Comparison of ENCODE assay signal across 8 cellular contexts in genomic region chr11:57741132-57742086, GRCh38. TPM values are rescaled to one million over a fixed set of nuclear protein-coding genes. Genes with fewer than 3 reads are reported as not detected.
DNase-seq lines count a peak whose midpoint lies in the region; ATAC-seq and TF ChIP-seq lines count a peak whose summit lies in the region.

A gene with protein sequence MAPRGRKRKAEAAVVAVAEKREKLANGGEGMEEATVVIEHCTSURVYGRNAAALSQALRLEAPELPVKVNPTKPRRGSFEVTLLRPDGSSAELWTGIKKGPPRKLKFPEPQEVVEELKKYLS (plus strand): TSS chr11:57741491. CDS start chr11:57741596, 105 bp downstream.

- POLR2A ChIA-PET in PC-3 (lab: Charles Lee; ENCODE audit: unreplicated experiment), result interaction anchor here (0.6 to 1.2 kb wide), 6 partner anchors 10 to 1403 kb away, joined by 3 to 5 read pairs (median 3); no protein-coding TSS in a partner anchor

- peak within 1 kb of the TSS; percentile 91 for H3K9ac ChIP-seq in PC-3 (ENCODE audit: low read length)

- CTCF ChIA-PET in PC-3 (lab: Charles Lee), result interaction anchor here (0.5 to 1.7 kb wide), 3 partner anchors 10 to 59 kb away, joined by 3 to 10 read pairs (median 3); partner anchors contain the start of gene BTBD18

- ATAC-seq in GM21576 (IDR thresholded peaks at IDR 0.05; ENCODE audit: unreplicated experiment), result peak; percentile 85
- ATAC-seq in PC-3, result peak; percentile 94

- DNase-seq in DMS114 treated with DMSO at 0.1 percent for 48 hours (lab: John Stamatoyannopoulos, UW; ENCODE audit: unreplicated experiment), result peak; percentile 82
- peak; percentile 98 for DNase-seq in PC-3
- peak; percentile 91 for DNase-seq in activated T-cell treated with anti-CD3 and anti-CD28 coated beads, Interleukin-2, amount 50 U/mL, for 1 hour
- peak; percentile 75 for DNase-seq in epithelial cell of proximal tubule (ENCODE audit: low read depth)
- DNase-seq in mucosa of gallbladder (ENCODE audit: low spot score), result peak; percentile 96
- DNase-seq in stimulated activated CD8-positive, alpha-beta memory T cell treated with anti-CD3 and anti-CD28 coated beads, Interleukin-4, amount 100 ng/mL, for 4 hours (ENCODE audit: low read depth in 2 of 2, low spot score in 1 of 2), result peak; percentile 84 to 87

- peaks cover 29% of the 10 kb centered on the region for H3K79me2 ChIP-seq in PC-3 (ENCODE audit: low read length)

- no peak for TF ChIP-seq RAD21 in Ishikawa (IDR thresholded peaks at IDR 0.05; ENCODE audit: low read depth)

- BruUV-seq in PC-3 (replicated peaks; lab: Mats Ljungman, UMichigan), result TSS peak; percentile 64

- H3K36me3 ChIP-seq in PC-3 (ENCODE audit: low read depth, low read length), result peaks cover 44% of the 10 kb centered on the region

- intact Hi-C loops in PC-3 (cut with micrococcal nuclease), result loop anchor here (1.0 kb wide), 2 partner anchors 29 to 74 kb away; partner anchors contain the start of genes MED19 and TMX2

- H3K4me3 ChIP-seq in PC-3 (ENCODE audit: low read length) (peak within 1 kb of the TSS; percentile 90), epithelial cell of proximal tubule (ENCODE audit: low read depth, low read length) (peak within 1 kb of the TSS; percentile 85)

- H2AFZ ChIP-seq in PC-3 (ENCODE audit: low read length), result peak within 1 kb of the TSS; percentile 88

- peak within 1 kb of the TSS; percentile 46 for H3K27ac ChIP-seq in PC-3 (ENCODE audit: low read length)

- H4K20me1 ChIP-seq in PC-3 (ENCODE audit: low read length), result no peaks in the 10 kb centered on the region

- no peak for TF ChIP-seq CTCF in PC-3 (conservative IDR thresholded peaks at IDR 0.05; ENCODE audit: low read depth, low read length)
- no peak for TF ChIP-seq CTCF in epithelial cell of proximal tubule (conservative IDR thresholded peaks at IDR 0.05; ENCODE audit: low read depth, low read length)

- no peaks in the 10 kb centered on the region for H3K27me3 ChIP-seq in PC-3 (ENCODE audit: low read length)

- peak; percentile 43; the same call in 1 of the 2 replicates for TF ChIP-seq EP300 in Ishikawa (IDR thresholded peaks at IDR 0.05; ENCODE audit: borderline replicate concordance)

- no peaks in the 10 kb centered on the region for H3K9me2 ChIP-seq in PC-3 (replicated peaks; ENCODE audit: low read length)

- H3K9me3 ChIP-seq in PC-3 (ENCODE audit: low read length), result no peaks in the 10 kb centered on the region

- peak within 1 kb of the TSS; percentile 88 for H3K4me2 ChIP-seq in PC-3 (ENCODE audit: low read length)

- no peaks in the 10 kb centered on the region for H3F3A ChIP-seq in PC-3 (ENCODE audit: low read length, unreplicated experiment)

- peaks cover 11% of the 10 kb centered on the region for H3K4me1 ChIP-seq in PC-3 (ENCODE audit: insufficient read depth, low read length)

TF ChIP-seq in Ishikawa, 13 proteins besides CTCF, POLR2A, EP300 and RAD21:
- TF ChIP-seq NFIC (IDR thresholded peaks at IDR 0.05) (peak; percentile 21; the same call in 1 of the 2 replicates), ZBTB7A (IDR thresholded peaks at IDR 0.05; ENCODE audit: low read depth) (peak; percentile 65; the same call in 1 of the 2 replicates), YY1 (IDR thresholded peaks at IDR 0.05; ENCODE audit: low read depth) (peak; percentile 72; the same call in 1 of the 2 replicates), TEAD4 (IDR thresholded peaks at IDR 0.05) (peak; percentile 54), CEBPB (IDR thresholded peaks at IDR 0.05) (0 out of 2 replicates have a peak, but pooled peaks have one; percentile 34), TCF12 (IDR thresholded peaks at IDR 0.05; ENCODE audit: low read depth) (peak; percentile 82), EGR1 (IDR thresholded peaks at IDR 0.05) (peak; percentile 51), TAF1 (IDR thresholded peaks at IDR 0.05; ENCODE audit: low read depth) (peak; percentile 79), FOXM1 (IDR thresholded peaks at IDR 0.05; ENCODE audit: borderline replicate concordance, low read depth) (no peak), CREB1 (IDR thresholded peaks at IDR 0.05; ENCODE audit: low read depth) (no peak)
- TF ChIP-seq, protein P1, sequence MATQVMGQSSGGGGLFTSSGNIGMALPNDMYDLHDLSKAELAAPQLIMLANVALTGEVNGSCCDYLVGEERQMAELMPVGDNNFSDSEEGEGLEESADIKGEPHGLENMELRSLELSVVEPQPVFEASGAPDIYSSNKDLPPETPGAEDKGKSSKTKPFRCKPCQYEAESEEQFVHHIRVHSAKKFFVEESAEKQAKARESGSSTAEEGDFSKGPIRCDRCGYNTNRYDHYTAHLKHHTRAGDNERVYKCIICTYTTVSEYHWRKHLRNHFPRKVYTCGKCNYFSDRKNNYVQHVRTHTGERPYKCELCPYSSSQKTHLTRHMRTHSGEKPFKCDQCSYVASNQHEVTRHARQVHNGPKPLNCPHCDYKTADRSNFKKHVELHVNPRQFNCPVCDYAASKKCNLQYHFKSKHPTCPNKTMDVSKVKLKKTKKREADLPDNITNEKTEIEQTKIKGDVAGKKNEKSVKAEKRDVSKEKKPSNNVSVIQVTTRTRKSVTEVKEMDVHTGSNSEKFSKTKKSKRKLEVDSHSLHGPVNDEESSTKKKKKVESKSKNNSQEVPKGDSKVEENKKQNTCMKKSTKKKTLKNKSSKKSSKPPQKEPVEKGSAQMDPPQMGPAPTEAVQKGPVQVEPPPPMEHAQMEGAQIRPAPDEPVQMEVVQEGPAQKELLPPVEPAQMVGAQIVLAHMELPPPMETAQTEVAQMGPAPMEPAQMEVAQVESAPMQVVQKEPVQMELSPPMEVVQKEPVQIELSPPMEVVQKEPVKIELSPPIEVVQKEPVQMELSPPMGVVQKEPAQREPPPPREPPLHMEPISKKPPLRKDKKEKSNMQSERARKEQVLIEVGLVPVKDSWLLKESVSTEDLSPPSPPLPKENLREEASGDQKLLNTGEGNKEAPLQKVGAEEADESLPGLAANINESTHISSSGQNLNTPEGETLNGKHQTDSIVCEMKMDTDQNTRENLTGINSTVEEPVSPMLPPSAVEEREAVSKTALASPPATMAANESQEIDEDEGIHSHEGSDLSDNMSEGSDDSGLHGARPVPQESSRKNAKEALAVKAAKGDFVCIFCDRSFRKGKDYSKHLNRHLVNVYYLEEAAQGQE (IDR thresholded peaks at IDR 0.05; ENCODE audit: low read depth), result no peak
- TF ChIP-seq, protein P2, sequence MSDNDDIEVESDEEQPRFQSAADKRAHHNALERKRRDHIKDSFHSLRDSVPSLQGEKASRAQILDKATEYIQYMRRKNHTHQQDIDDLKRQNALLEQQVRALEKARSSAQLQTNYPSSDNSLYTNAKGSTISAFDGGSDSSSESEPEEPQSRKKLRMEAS (IDR thresholded peaks at IDR 0.05), result peak; percentile 98
- TF ChIP-seq, protein P3, sequence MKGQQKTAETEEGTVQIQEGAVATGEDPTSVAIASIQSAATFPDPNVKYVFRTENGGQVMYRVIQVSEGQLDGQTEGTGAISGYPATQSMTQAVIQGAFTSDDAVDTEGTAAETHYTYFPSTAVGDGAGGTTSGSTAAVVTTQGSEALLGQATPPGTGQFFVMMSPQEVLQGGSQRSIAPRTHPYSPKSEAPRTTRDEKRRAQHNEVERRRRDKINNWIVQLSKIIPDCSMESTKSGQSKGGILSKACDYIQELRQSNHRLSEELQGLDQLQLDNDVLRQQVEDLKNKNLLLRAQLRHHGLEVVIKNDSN (IDR thresholded peaks at IDR 0.05), result peak; percentile 96

RNA-seq across cellular contexts. Expression of the gene that starts here (rescaled TPM):
- total RNA-seq in PC-3 (2014; rRNA removed) (306 and 353 TPM in 2 replicates), epithelial cell of proximal tubule (279 and 298 TPM in 2 replicates), mucosa of gallbladder (120 TPM)

Comparison
In these comparisons a context has a peak if more than half of its experiments do, and no peak if none do; other contexts are left out.
1. Peak in every context shown above with its lines: DNase-seq, ATAC-seq, H3K4me3 ChIP-seq and H3K27ac ChIP-seq.